Comparison of ENCODE assay signal across 1 cellular context in genomic region chr10:107025676-107026075, GRCh38.
TF ChIP-seq lines count a peak whose summit lies in the region.

No MANE protein-coding gene starts in this region.

TF ChIP-seq in K562, 482 proteins besides CTCF, POLR2A, EP300 and RAD21 (continued from another document and continues in another):
- TF ChIP-seq ARID3A (IDR thresholded peaks at IDR 0.05; ENCODE audit: borderline replicate concordance, low read depth, low read length) (0 out of 2 replicates have a peak, but pooled peaks have one; percentile 42), PML (IDR thresholded peaks at IDR 0.05; ENCODE audit: low read length) (peak; percentile 67), NCOR1 (IDR thresholded peaks at IDR 0.05) (peak; percentile 85), MEIS2 (IDR thresholded peaks at IDR 0.05; ENCODE audit: partially characterized antibody) (peak; percentile 69), RNF2 (IDR thresholded peaks at IDR 0.05) (peak; percentile 79; the same call in 1 of the 2 replicates), ZNF583 (CRISPR knock-in tag; IDR thresholded peaks at IDR 0.05) (no peak), LARP7 (IDR thresholded peaks at IDR 0.05) (no peak), EGR1 (conservative IDR thresholded peaks at IDR 0.05) (peak; percentile 43; the same call in 1 of the 2 replicates), HBP1 (CRISPR knock-in tag; IDR thresholded peaks at IDR 0.05) (no peak), SRSF7 (optimal IDR thresholded peaks at IDR 0.05; ENCODE audit: low read depth, low read length) (no peak), SIX5 (IDR thresholded peaks at IDR 0.05; ENCODE audit: borderline replicate concordance in 1 of 2, insufficient read depth in 1 of 2, low read depth in 1 of 2, low read length in 2 of 2) (no peak), DEAF1 (CRISPR knock-in tag; IDR thresholded peaks at IDR 0.05) (no peak), MTA3 (IDR thresholded peaks at IDR 0.05; ENCODE audit: borderline replicate concordance) (peak; percentile 65; the same call in 1 of the 2 replicates), ZEB2 (IDR thresholded peaks at IDR 0.05) (peak; percentile 68; the same call in 1 of the 2 replicates), ZNF785 (CRISPR knock-in tag; IDR thresholded peaks at IDR 0.05) (no peak), ZKSCAN8 (CRISPR knock-in tag; IDR thresholded peaks at IDR 0.05) (no peak), CBX1 (IDR thresholded peaks at IDR 0.05; ENCODE audit: low read depth) (no peak), TBL1XR1 (IDR thresholded peaks at IDR 0.05; ENCODE audit: low read length in 2 of 2) (peak; percentile 55 to 72; a peak in 1 of 4 replicates), TEAD4 (IDR thresholded peaks at IDR 0.05; ENCODE audit: low read length) (peak; percentile 91), TEAD4 (CRISPR knock-in tag; IDR thresholded peaks at IDR 0.05; ENCODE audit: borderline replicate concordance) (no peak), ZNF175 (CRISPR knock-in tag; IDR thresholded peaks at IDR 0.05; ENCODE audit: low read depth) (no peak), PURB (CRISPR knock-in tag; IDR thresholded peaks at IDR 0.05; ENCODE audit: low read depth) (no peak), THAP12 (CRISPR knock-in tag; IDR thresholded peaks at IDR 0.05) (no peak), ZNF407 (IDR thresholded peaks at IDR 0.05; ENCODE audit: low read depth) (no peak), PRDM10 (IDR thresholded peaks at IDR 0.05; ENCODE audit: partially characterized antibody) (no peak), HCFC1 (IDR thresholded peaks at IDR 0.05; ENCODE audit: low read depth, low read length) (no peak), CLOCK (CRISPR knock-in tag; IDR thresholded peaks at IDR 0.05; ENCODE audit: borderline replicate concordance) (no peak), SNIP1 (IDR thresholded peaks at IDR 0.05; ENCODE audit: low read depth) (no peak), GTF2B (IDR thresholded peaks at IDR 0.05; ENCODE audit: extremely low read depth, insufficient read length) (no peak), ZNF75A (CRISPR knock-in tag; IDR thresholded peaks at IDR 0.05) (no peak), TRIM24 (IDR thresholded peaks at IDR 0.05) (peak in 1 of 2 experiments; percentile 35; a peak in 1 of 4 replicates)
